ENCODE assay signal across 21 cellular contexts in the genomic region with DNA sequence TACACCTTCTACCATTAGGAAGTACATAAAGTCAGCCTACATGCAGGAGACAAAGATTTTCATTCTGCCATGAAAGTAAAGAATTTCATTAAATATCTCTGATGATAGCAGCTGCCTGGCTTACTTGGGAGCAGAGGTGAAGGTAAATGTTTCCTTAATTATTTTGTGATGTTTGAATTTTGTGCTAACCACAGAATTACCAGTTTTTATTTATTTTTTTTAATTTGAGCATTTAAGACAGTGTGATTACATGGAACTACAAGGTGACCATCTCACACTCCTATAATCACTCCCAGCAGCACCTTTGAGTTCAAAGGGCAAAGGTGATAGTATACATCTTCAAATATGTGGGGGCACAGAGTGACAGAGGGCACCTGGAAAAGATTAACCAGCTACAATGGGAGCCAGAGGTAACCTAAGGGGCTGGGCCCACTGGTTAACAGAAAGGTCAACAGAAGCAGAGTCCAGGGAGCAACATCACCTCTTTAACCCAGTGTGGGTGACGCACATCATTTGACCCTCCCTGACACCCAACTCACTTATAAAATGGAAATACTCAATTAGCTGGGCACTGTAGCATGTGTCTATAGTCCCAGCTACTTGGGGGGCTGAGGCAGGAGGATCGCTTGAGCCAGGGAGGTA.
"Had no signal": no experiment of that assay in that cellular context is flagged by ENCODE, and none has a peak within 500 bp of the region (broad histone marks: within the 10 kb centered on the region; RNA-seq: fewer than 3 reads in every experiment).

No MANE protein-coding gene starts in this region.

- DNase-seq: colonic mucosa; dermis blood vessel endothelial cell; esophagus squamous epithelium; foreskin fibroblast; kidney; left cardiac atrium; mammary epithelial cell; naive thymus-derived CD4-positive, alpha-beta T cell; nucleus accumbens; ovary; right cardiac atrium; stimulated activated CD4-positive, alpha-beta T cell treated with anti-CD3 and anti-CD28 coated beads, Interleukin-4, amount 100 ng/mL, for 1 hour; stimulated activated CD8-positive, alpha-beta memory T cell treated with anti-CD3 and anti-CD28 coated beads, Interleukin-4, amount 100 ng/mL, for 48 hours; stimulated activated naive CD8-positive, alpha-beta T cell treated with anti-CD3 and anti-CD28 coated beads, Interleukin-15, Interleukin-2, amounts not matched to agents 100 U/mL and 50 U/mL, for 24 hours; testis; upper lobe of right lung had no signal

- H3K4me3 Mint-ChIP-seq: naive thymus-derived CD4-positive, alpha-beta T cell; neural crest cell; stimulated activated effector memory CD8-positive, alpha-beta T cell treated with anti-CD3 and anti-CD28 coated beads, Interleukin-12 subunit alpha, Interleukin-12 subunit beta, amount 100 ng/mL, for 72 hours had no signal

- H3K27ac Mint-ChIP-seq: stimulated activated effector memory CD8-positive, alpha-beta T cell treated with anti-CD3 and anti-CD28 coated beads, Interleukin-12 subunit alpha, Interleukin-12 subunit beta, amount 100 ng/mL, for 72 hours had no signal

- H3K4me1 ChIP-seq: colonic mucosa, esophagus squamous epithelium, testis, vagina had no signal

- H3K27ac ChIP-seq: colonic mucosa, esophagus squamous epithelium, gastroesophageal sphincter, ovary, testis, upper lobe of right lung, vagina had no signal

- ATAC-seq: gastroesophageal sphincter; left cardiac atrium; naive thymus-derived CD4-positive, alpha-beta T cell; right cardiac atrium; stimulated activated effector memory CD8-positive, alpha-beta T cell treated with anti-CD3 and anti-CD28 coated beads, Interleukin-12 subunit alpha, Interleukin-12 subunit beta, amount 100 ng/mL, for 72 hours; stimulated activated naive CD8-positive, alpha-beta T cell treated with anti-CD3 and anti-CD28 coated beads, Interleukin-15, Interleukin-2, amounts not matched to agents 100 U/mL and 50 U/mL, for 24 hours; upper lobe of right lung had no signal

- H3K9me3 Mint-ChIP-seq: neural crest cell; stimulated activated effector memory CD8-positive, alpha-beta T cell treated with anti-CD3 and anti-CD28 coated beads, Interleukin-12 subunit alpha, Interleukin-12 subunit beta, amount 100 ng/mL, for 72 hours had no signal

- H3K27me3 Mint-ChIP-seq: naive thymus-derived CD4-positive, alpha-beta T cell had no signal

- H3K27me3 ChIP-seq: colonic mucosa, esophagus squamous epithelium, gastroesophageal sphincter, ovary, testis, tibial nerve, upper lobe of right lung, vagina had no signal

- H3K4me1 Mint-ChIP-seq: neural crest cell; stimulated activated effector memory CD8-positive, alpha-beta T cell treated with anti-CD3 and anti-CD28 coated beads, Interleukin-12 subunit alpha, Interleukin-12 subunit beta, amount 100 ng/mL, for 72 hours had no signal

- H3K4me3 ChIP-seq: colonic mucosa, esophagus squamous epithelium, gastroesophageal sphincter, ovary, testis, tibial nerve, upper lobe of right lung, vagina had no signal

- H3K9me3 ChIP-seq: colonic mucosa, esophagus squamous epithelium, gastroesophageal sphincter, ovary, testis, tibial nerve, upper lobe of right lung, vagina had no signal

- H3K36me3 ChIP-seq: colonic mucosa, gastroesophageal sphincter, ovary, tibial nerve, upper lobe of right lung, vagina had no signal
